ENCODE assay signal across 7 cellular contexts in the genomic region with DNA sequence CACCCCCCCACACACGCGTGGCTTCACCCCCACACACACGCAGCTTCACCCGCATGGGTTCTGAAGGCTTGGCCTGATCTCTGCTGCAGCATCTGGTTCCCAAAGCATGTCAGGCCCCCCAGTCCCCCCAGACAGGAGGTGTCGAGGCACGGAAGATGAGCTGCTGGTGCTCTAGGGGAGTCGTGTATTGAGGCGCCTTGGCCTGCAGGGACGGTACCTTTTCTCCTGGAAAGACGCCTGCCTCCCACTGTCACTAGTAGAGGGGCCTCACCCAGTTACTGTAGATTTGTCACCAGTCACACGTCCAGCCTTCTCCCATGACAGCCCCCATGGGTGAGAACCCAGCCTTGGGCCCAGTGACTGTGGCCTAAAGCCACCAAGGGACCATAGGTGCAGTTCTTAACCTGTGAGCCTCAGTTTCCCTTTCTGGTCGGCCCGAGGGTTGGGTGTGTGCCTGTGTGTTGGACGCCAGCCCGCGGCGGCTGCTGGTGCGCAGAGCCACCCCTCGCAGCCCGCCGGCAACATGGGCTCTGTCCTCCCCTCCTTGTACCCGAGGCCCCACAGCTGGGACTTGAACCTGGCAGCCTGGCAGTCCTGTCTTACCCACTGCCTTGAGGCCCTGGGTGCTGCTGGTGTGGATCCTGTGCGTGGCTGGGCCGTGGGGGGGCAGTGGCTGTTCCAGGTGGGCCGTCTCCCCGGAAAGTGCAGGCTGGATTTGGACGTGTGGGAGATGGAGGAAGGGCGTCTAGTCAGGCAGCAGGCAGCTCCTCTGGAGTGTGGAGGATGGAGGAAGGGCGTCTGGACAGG.
"Had no signal": no experiment of that assay in that cellular context is flagged by ENCODE, and none has a peak within 500 bp of the region (broad histone marks: within the 10 kb centered on the region; RNA-seq: fewer than 3 reads in every experiment).

No MANE protein-coding gene starts in this region.

- DNase-seq: activated naive CD8-positive, alpha-beta T cell treated with anti-CD3 and anti-CD28 coated beads for 36 hours; foreskin keratinocyte; naive B cell; stimulated activated CD4-positive, alpha-beta T cell treated with anti-CD3 and anti-CD28 coated beads, Interleukin-2, amount 100 ng/mL, for 48 hours; stimulated activated naive CD8-positive, alpha-beta T cell treated with anti-CD3 and anti-CD28 coated beads, Interleukin-15, Interleukin-2, amounts not matched to agents 100 U/mL and 50 U/mL, for 24 hours had no signal

- H3K27me3 ChIP-seq: foreskin keratinocyte, left lung had no signal

- H3K4me3 Mint-ChIP-seq: activated naive CD8-positive, alpha-beta T cell treated with anti-CD3 and anti-CD28 coated beads for 36 hours had no signal

- H3K4me1 Mint-ChIP-seq: activated naive CD8-positive, alpha-beta T cell treated with anti-CD3 and anti-CD28 coated beads for 36 hours had no signal

- ATAC-seq: foreskin keratinocyte; left lung; stimulated activated naive CD8-positive, alpha-beta T cell treated with anti-CD3 and anti-CD28 coated beads, Interleukin-15, Interleukin-2, amounts not matched to agents 100 U/mL and 50 U/mL, for 24 hours had no signal

- H3K4me1 ChIP-seq: foreskin keratinocyte, left lung had no signal

- H3K4me3 ChIP-seq: left lung had no signal

- H3K27ac ChIP-seq: foreskin keratinocyte, left lung had no signal

- H3K27ac Mint-ChIP-seq: activated naive CD8-positive, alpha-beta T cell treated with anti-CD3 and anti-CD28 coated beads for 36 hours; naive B cell; progenitor cell of endocrine pancreas had no signal

- H3K27me3 Mint-ChIP-seq: activated naive CD8-positive, alpha-beta T cell treated with anti-CD3 and anti-CD28 coated beads for 36 hours; naive B cell; progenitor cell of endocrine pancreas had no signal
